ENCODE assay signal across 11 cellular contexts in the genomic region with DNA sequence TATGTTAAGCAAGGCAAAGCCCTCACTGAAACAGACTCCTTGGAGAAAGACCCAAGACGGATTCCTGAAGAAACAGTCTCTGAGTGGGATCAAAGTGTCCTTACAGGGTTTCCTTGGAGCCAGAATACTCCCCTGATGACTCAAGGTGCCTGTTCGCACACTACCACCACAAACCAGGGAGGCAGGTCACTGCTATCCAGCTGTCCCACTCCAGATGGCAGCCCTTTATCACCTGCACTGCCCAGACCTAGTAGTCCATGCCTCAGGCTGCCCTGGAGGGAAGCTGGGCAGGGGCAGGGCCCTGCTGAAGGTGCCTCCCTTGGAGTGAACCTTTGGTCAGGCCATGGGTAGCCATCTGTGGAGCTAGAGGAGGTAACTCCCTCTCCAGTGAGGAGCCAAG. TPM values are rescaled to one million over a fixed set of nuclear protein-coding genes. Genes with fewer than 3 reads are reported as not detected.
DNase-seq lines count a peak whose midpoint lies in the region; ATAC-seq lines count a peak whose summit lies in the region.
"Had no signal": no experiment of that assay in that cellular context is flagged by ENCODE, and none has a peak within 500 bp of the region (broad histone marks: within the 10 kb centered on the region; RNA-seq: fewer than 3 reads in every experiment).

No MANE protein-coding gene starts in this region.

- H3K4me1 Mint-ChIP-seq in activated naive CD4-positive, alpha-beta T cell treated with anti-CD3 and anti-CD28 coated beads for 36 hours (ENCODE audit: low read depth) = peaks cover 95% of the 10 kb centered on the region
- peaks cover 83% of the 10 kb centered on the region for H3K4me1 Mint-ChIP-seq in activated naive CD8-positive, alpha-beta T cell treated with anti-CD3 and anti-CD28 coated beads, Interleukin-2, amount 10 ng/mL, durations not matched to agents 7 days and 5 days
- peaks cover 34% of the 10 kb centered on the region for H3K4me1 Mint-ChIP-seq in memory B cell
- H3K4me1 Mint-ChIP-seq: neural crest cell had no signal

- no peaks in the 10 kb centered on the region for H3K27me3 Mint-ChIP-seq in activated naive CD4-positive, alpha-beta T cell treated with anti-CD3 and anti-CD28 coated beads for 36 hours (ENCODE audit: low read depth)
- no peaks in the 10 kb centered on the region for H3K27me3 Mint-ChIP-seq in activated naive CD8-positive, alpha-beta T cell treated with anti-CD3 and anti-CD28 coated beads, Interleukin-2, amount 10 ng/mL, durations not matched to agents 7 days and 5 days
- no peaks in the 10 kb centered on the region for H3K27me3 Mint-ChIP-seq in memory B cell

- H3K9me3 Mint-ChIP-seq in activated naive CD4-positive, alpha-beta T cell treated with anti-CD3 and anti-CD28 coated beads for 36 hours = no peaks in the 10 kb centered on the region
- H3K9me3 Mint-ChIP-seq in activated naive CD8-positive, alpha-beta T cell treated with anti-CD3 and anti-CD28 coated beads, Interleukin-2, amount 10 ng/mL, durations not matched to agents 7 days and 5 days = no peaks in the 10 kb centered on the region
- no peaks in the 10 kb centered on the region for H3K9me3 Mint-ChIP-seq in memory B cell
- H3K9me3 Mint-ChIP-seq: neural crest cell had no signal

- CTCF ChIA-PET in activated naive CD4-positive, alpha-beta T cell treated with anti-CD3 and anti-CD28 coated beads for 36 hours (lab: Charles Lee) = interaction anchor here (0.8 to 5.0 kb wide), 5 partner anchors 11 to 111 kb away, joined by 3 to 25 read pairs (median 7); no protein-coding TSS in a partner anchor

- peak; percentile 7 for ATAC-seq in activated naive CD8-positive, alpha-beta T cell treated with anti-CD3 and anti-CD28 coated beads, Interleukin-2, amount 10 ng/mL, durations not matched to agents 7 days and 5 days (ENCODE audit: low read depth)
- no peak for ATAC-seq in memory B cell (ENCODE audit: low read depth)
- no peak for ATAC-seq in HG02642 (IDR thresholded peaks at IDR 0.05; ENCODE audit: poor library complexity, unreplicated experiment)

- intact Hi-C loops in activated naive CD4-positive, alpha-beta T cell treated with anti-CD3 and anti-CD28 coated beads for 36 hours (cut with micrococcal nuclease) = loop anchor here (1.0 to 5.0 kb wide), 5 partner anchors 9 to 151 kb away; no protein-coding TSS in a partner anchor

- peaks cover 11% of the 10 kb centered on the region for H3K36me3 Mint-ChIP-seq in activated naive CD4-positive, alpha-beta T cell treated with anti-CD3 and anti-CD28 coated beads for 36 hours (ENCODE audit: low read depth)
- H3K36me3 Mint-ChIP-seq in activated naive CD8-positive, alpha-beta T cell treated with anti-CD3 and anti-CD28 coated beads, Interleukin-2, amount 10 ng/mL, durations not matched to agents 7 days and 5 days = peaks cover 31% of the 10 kb centered on the region
- H3K36me3 Mint-ChIP-seq in memory B cell = peaks cover 5% of the 10 kb centered on the region

- H3K27ac Mint-ChIP-seq in activated naive CD4-positive, alpha-beta T cell treated with anti-CD3 and anti-CD28 coated beads for 36 hours = peak overlapping the region; percentile 99
- peak overlapping the region; percentile 93 for H3K27ac Mint-ChIP-seq in activated naive CD8-positive, alpha-beta T cell treated with anti-CD3 and anti-CD28 coated beads, Interleukin-2, amount 10 ng/mL, durations not matched to agents 7 days and 5 days
- H3K27ac Mint-ChIP-seq in memory B cell = peak overlapping the region; percentile 81

- no peak for DNase-seq in activated naive CD4-positive, alpha-beta T cell treated with anti-CD3 and anti-CD28 coated beads for 36 hours
- no peak for DNase-seq in activated naive CD4-positive, alpha-beta T cell (lab: John Stamatoyannopoulos, UW)
- DNase-seq in activated naive CD8-positive, alpha-beta T cell treated with anti-CD3 and anti-CD28 coated beads, Interleukin-2, amount 10 ng/mL, durations not matched to agents 7 days and 5 days = no peak
- DNase-seq in memory B cell (ENCODE audit: low spot score in 2 of 2) (no peak), iPS-NIHi7 (ENCODE audit: extremely low spot score) (no peak), MV-4-11 (lab: John Stamatoyannopoulos, UW) (no peak)
- DNase-seq in effector CD8-positive, alpha-beta T cell (lab: John Stamatoyannopoulos, UW) = no peak
- DNase-seq: SHP77, thyroid gland had no signal

- POLR2A ChIA-PET in activated naive CD8-positive, alpha-beta T cell treated with anti-CD3 and anti-CD28 coated beads, Interleukin-2, amount 10 ng/mL, durations not matched to agents 7 days and 5 days (lab: Charles Lee) = interaction anchor here (1.0 to 3.0 kb wide), 17 partner anchors 9 to 197 kb away, joined by 3 to 16 read pairs (median 4); no protein-coding TSS in a partner anchor

- peak overlapping the region; percentile 78 for H3K4me3 Mint-ChIP-seq in activated naive CD4-positive, alpha-beta T cell treated with anti-CD3 and anti-CD28 coated beads for 36 hours
- peak overlapping the region; percentile 69 for H3K4me3 Mint-ChIP-seq in activated naive CD8-positive, alpha-beta T cell treated with anti-CD3 and anti-CD28 coated beads, Interleukin-2, amount 10 ng/mL, durations not matched to agents 7 days and 5 days
- H3K4me3 Mint-ChIP-seq in memory B cell = peak overlapping the region; percentile 14
- H3K4me3 Mint-ChIP-seq: neural crest cell had no signal

RNA-seq across cellular contexts. Expression of gene TRABD2A, which starts 34.2 kb away (rescaled TPM):
- 10 to 100 TPM; 40.4 to 41.7 TPM for total RNA-seq in activated naive CD4-positive, alpha-beta T cell treated with anti-CD3 and anti-CD28 coated beads for 36 hours
- 10 to 100 TPM; 81.1 to 85.5 TPM for total RNA-seq in activated naive CD8-positive, alpha-beta T cell treated with anti-CD3 and anti-CD28 coated beads, Interleukin-2, amount 10 ng/mL, durations not matched to agents 7 days and 5 days

RNA-seq across cellular contexts. Expression of gene TMSB10, which starts 58.7 kb away (rescaled TPM):
- total RNA-seq in activated naive CD4-positive, alpha-beta T cell treated with anti-CD3 and anti-CD28 coated beads for 36 hours = 1,000 to 10,000 TPM; 1,772 to 1,864 TPM
- total RNA-seq in activated naive CD8-positive, alpha-beta T cell treated with anti-CD3 and anti-CD28 coated beads, Interleukin-2, amount 10 ng/mL, durations not matched to agents 7 days and 5 days = 1,000 to 10,000 TPM; 4,217 to 4,653 TPM

Comparison
In these comparisons a context has a peak if more than half of its experiments do, and no peak if none do; other contexts are left out.
1. H3K4me3 Mint-ChIP-seq: peak in every context shown above with its lines; median percentile 78 in activated naive CD4-positive, alpha-beta T cell treated with anti-CD3 and anti-CD28 coated beads for 36 hours; 69 in activated naive CD8-positive, alpha-beta T cell treated with anti-CD3 and anti-CD28 coated beads, Interleukin-2, amount 10 ng/mL, durations not matched to agents 7 days and 5 days; 14 in memory B cell.